ENCODE assay signal across 14 cellular contexts in the genomic region with DNA sequence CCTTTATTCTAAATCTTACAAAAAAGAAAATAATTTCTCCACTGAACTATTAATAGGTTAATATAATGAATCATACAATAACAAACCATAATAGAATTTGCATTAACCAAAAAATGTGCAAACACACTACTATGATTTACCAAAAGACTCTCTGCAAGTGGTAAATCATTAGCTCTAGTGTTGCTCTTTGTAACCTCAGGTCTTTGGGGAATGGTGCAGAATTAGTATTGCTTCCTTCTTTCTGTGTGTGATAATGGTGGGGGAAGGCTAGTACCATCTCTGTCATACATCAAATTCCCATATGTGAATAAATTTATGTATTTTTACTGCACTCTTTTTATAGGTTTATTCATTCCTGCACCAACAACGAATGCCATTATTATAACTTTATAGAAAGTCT.
A peak's percentile ranks its signal among the peaks of the same experiment; 100 is the strongest.
DNase-seq lines count a peak whose midpoint lies in the region; ATAC-seq, FAIRE-seq and TF ChIP-seq lines count a peak whose summit lies in the region.
"Had no signal": no experiment of that assay in that cellular context is flagged by ENCODE, and none has a peak within 500 bp of the region (broad histone marks: within the 10 kb centered on the region; RNA-seq: fewer than 3 reads in every experiment).

No MANE protein-coding gene starts in this region.

- no peak for TF ChIP-seq CTCF in D721Med (IDR thresholded peaks at IDR 0.05; ENCODE audit: insufficient read depth, missing control alignments)
- TF ChIP-seq CTCF in lower leg skin (IDR thresholded peaks at IDR 0.05) = no peak

- no peak overlapping the region for H3K4me3 ChIP-seq in lower leg skin (ENCODE audit: low read depth, poor library complexity, severe bottlenecking)
- H3K4me3 ChIP-seq: BLaER1 treated with 17β-estradiol and CSF1 and Interleukin-3, amounts not matched to agents 10 nM and 100 nM; esophagus muscularis mucosa; lower lobe of right lung had no signal

- ATAC-seq in GM19035 (IDR thresholded peaks at IDR 0.05; ENCODE audit: unreplicated experiment) (peak; percentile 78), GM21825 (IDR thresholded peaks at IDR 0.05; ENCODE audit: unreplicated experiment) (peak; percentile 98), HG03139 (IDR thresholded peaks at IDR 0.05; ENCODE audit: unreplicated experiment) (peak; percentile 99), left lobe of liver (peak; percentile 91)
- ATAC-seq: lower lobe of right lung had no signal

- TF ChIP-seq POLR2A in lower leg skin (IDR thresholded peaks at IDR 0.05) = no peak

- intact Hi-C loops in lower leg skin (cut with DNase I; ENCODE audit: low total_unique reads) = no loop called here

- DNase-seq in left lobe of liver (ENCODE audit: low spot score) (no peak), RPMI8226 (no peak), D721Med (ENCODE audit: insufficient read length, low spot score) (no peak), lower leg skin (ENCODE audit: low spot score in 2 of 2) (no peak)
- DNase-seq in activated CD4-positive, alpha-beta T cell treated with anti-CD3 and anti-CD28 coated beads, Interleukin-2, amount 50 U/mL, for 48 hours = no peak
- DNase-seq: lower lobe of right lung, NCI-H2029 treated with DMSO at 0.1 percent for 48 hours, substantia nigra had no signal

- FAIRE-seq in D721Med (lab: Jason Lieb, UNC) = no peak
- FAIRE-seq: colon had no signal

- 71 to 74% methylated on average over 1 of the region's 1 CpG for WGBS in lower leg skin, 2 donors
